Comparison of ENCODE assay signal across 1 cellular context in the genomic region with DNA sequence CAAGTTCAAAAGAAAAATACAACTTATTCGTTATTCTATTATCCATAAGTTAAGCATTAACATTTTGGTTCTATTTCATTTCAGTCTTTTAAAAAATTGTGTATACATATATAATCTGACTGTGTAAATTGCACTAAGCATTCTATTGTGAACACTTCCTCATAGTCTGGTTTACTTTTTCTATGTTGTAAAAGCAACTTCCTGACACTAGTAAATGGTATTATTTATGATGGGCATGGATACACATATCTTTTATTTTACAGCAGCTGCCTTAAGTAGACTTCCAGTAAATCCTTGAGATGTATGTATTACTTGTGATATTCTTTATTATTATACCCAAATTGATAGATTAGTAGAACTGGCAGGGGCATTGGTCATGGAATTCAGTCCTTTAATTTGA.
TF ChIP-seq lines count a peak whose summit lies in the region.

No MANE protein-coding gene starts in this region.

TF ChIP-seq in K562, 482 proteins besides CTCF, POLR2A, EP300 and RAD21 (continued from another document):
- no peak for TF ChIP-seq CC2D1A (IDR thresholded peaks at IDR 0.05)
- TF ChIP-seq RBM22 (IDR thresholded peaks at IDR 0.05; ENCODE audit: low read depth, low read length, poor library complexity, severe bottlenecking), result no peak
- no peak for TF ChIP-seq HOXB6 (CRISPR knock-in tag; IDR thresholded peaks at IDR 0.05; ENCODE audit: borderline replicate concordance)
- TF ChIP-seq MTA2 (IDR thresholded peaks at IDR 0.05; ENCODE audit: low read depth), result no peak
- TF ChIP-seq, protein P1, sequence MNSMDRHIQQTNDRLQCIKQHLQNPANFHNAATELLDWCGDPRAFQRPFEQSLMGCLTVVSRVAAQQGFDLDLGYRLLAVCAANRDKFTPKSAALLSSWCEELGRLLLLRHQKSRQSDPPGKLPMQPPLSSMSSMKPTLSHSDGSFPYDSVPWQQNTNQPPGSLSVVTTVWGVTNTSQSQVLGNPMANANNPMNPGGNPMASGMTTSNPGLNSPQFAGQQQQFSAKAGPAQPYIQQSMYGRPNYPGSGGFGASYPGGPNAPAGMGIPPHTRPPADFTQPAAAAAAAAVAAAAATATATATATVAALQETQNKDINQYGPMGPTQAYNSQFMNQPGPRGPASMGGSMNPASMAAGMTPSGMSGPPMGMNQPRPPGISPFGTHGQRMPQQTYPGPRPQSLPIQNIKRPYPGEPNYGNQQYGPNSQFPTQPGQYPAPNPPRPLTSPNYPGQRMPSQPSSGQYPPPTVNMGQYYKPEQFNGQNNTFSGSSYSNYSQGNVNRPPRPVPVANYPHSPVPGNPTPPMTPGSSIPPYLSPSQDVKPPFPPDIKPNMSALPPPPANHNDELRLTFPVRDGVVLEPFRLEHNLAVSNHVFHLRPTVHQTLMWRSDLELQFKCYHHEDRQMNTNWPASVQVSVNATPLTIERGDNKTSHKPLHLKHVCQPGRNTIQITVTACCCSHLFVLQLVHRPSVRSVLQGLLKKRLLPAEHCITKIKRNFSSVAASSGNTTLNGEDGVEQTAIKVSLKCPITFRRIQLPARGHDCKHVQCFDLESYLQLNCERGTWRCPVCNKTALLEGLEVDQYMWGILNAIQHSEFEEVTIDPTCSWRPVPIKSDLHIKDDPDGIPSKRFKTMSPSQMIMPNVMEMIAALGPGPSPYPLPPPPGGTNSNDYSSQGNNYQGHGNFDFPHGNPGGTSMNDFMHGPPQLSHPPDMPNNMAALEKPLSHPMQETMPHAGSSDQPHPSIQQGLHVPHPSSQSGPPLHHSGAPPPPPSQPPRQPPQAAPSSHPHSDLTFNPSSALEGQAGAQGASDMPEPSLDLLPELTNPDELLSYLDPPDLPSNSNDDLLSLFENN (IDR thresholded peaks at IDR 0.05; ENCODE audit: low read depth in 2 of 2, low read length in 2 of 2), result no peak
- TF ChIP-seq, protein P2, sequence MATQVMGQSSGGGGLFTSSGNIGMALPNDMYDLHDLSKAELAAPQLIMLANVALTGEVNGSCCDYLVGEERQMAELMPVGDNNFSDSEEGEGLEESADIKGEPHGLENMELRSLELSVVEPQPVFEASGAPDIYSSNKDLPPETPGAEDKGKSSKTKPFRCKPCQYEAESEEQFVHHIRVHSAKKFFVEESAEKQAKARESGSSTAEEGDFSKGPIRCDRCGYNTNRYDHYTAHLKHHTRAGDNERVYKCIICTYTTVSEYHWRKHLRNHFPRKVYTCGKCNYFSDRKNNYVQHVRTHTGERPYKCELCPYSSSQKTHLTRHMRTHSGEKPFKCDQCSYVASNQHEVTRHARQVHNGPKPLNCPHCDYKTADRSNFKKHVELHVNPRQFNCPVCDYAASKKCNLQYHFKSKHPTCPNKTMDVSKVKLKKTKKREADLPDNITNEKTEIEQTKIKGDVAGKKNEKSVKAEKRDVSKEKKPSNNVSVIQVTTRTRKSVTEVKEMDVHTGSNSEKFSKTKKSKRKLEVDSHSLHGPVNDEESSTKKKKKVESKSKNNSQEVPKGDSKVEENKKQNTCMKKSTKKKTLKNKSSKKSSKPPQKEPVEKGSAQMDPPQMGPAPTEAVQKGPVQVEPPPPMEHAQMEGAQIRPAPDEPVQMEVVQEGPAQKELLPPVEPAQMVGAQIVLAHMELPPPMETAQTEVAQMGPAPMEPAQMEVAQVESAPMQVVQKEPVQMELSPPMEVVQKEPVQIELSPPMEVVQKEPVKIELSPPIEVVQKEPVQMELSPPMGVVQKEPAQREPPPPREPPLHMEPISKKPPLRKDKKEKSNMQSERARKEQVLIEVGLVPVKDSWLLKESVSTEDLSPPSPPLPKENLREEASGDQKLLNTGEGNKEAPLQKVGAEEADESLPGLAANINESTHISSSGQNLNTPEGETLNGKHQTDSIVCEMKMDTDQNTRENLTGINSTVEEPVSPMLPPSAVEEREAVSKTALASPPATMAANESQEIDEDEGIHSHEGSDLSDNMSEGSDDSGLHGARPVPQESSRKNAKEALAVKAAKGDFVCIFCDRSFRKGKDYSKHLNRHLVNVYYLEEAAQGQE (CRISPR knock-in tag; IDR thresholded peaks at IDR 0.05; ENCODE audit: low read depth), result no peak
- TF ChIP-seq, protein P3, sequence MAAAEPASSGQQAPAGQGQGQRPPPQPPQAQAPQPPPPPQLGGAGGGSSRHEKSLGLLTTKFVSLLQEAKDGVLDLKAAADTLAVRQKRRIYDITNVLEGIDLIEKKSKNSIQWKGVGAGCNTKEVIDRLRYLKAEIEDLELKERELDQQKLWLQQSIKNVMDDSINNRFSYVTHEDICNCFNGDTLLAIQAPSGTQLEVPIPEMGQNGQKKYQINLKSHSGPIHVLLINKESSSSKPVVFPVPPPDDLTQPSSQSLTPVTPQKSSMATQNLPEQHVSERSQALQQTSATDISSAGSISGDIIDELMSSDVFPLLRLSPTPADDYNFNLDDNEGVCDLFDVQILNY (CRISPR knock-in tag; IDR thresholded peaks at IDR 0.05), result no peak
- no peak for TF ChIP-seq SRSF9 (IDR thresholded peaks at IDR 0.05; ENCODE audit: borderline replicate concordance, low read depth, low read length)
- TF ChIP-seq, protein P4, sequence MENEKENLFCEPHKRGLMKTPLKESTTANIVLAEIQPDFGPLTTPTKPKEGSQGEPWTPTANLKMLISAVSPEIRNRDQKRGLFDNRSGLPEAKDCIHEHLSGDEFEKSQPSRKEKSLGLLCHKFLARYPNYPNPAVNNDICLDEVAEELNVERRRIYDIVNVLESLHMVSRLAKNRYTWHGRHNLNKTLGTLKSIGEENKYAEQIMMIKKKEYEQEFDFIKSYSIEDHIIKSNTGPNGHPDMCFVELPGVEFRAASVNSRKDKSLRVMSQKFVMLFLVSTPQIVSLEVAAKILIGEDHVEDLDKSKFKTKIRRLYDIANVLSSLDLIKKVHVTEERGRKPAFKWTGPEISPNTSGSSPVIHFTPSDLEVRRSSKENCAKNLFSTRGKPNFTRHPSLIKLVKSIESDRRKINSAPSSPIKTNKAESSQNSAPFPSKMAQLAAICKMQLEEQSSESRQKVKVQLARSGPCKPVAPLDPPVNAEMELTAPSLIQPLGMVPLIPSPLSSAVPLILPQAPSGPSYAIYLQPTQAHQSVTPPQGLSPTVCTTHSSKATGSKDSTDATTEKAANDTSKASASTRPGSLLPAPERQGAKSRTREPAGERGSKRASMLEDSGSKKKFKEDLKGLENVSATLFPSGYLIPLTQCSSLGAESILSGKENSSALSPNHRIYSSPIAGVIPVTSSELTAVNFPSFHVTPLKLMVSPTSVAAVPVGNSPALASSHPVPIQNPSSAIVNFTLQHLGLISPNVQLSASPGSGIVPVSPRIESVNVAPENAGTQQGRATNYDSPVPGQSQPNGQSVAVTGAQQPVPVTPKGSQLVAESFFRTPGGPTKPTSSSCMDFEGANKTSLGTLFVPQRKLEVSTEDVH (IDR thresholded peaks at IDR 0.05; ENCODE audit: low read depth, partially characterized antibody), result no peak
- TF ChIP-seq, protein P5, sequence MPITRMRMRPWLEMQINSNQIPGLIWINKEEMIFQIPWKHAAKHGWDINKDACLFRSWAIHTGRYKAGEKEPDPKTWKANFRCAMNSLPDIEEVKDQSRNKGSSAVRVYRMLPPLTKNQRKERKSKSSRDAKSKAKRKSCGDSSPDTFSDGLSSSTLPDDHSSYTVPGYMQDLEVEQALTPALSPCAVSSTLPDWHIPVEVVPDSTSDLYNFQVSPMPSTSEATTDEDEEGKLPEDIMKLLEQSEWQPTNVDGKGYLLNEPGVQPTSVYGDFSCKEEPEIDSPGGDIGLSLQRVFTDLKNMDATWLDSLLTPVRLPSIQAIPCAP (CRISPR knock-in tag; IDR thresholded peaks at IDR 0.05; ENCODE audit: borderline replicate concordance), result no peak
- TF ChIP-seq TAF9B (IDR thresholded peaks at IDR 0.05; ENCODE audit: partially characterized antibody), result no peak
- no peak for TF ChIP-seq NFXL1 (CRISPR knock-in tag; IDR thresholded peaks at IDR 0.05)
- TF ChIP-seq, protein P6, sequence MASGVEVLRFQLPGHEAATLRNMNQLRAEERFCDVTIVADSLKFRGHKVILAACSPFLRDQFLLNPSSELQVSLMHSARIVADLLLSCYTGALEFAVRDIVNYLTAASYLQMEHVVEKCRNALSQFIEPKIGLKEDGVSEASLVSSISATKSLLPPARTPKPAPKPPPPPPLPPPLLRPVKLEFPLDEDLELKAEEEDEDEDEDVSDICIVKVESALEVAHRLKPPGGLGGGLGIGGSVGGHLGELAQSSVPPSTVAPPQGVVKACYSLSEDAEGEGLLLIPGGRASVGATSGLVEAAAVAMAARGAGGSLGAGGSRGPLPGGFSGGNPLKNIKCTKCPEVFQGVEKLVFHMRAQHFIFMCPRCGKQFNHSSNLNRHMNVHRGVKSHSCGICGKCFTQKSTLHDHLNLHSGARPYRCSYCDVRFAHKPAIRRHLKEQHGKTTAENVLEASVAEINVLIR (CRISPR knock-in tag; IDR thresholded peaks at IDR 0.05), result no peak
- TF ChIP-seq MYNN (IDR thresholded peaks at IDR 0.05), result no peak
- TF ChIP-seq MYNN (CRISPR knock-in tag; IDR thresholded peaks at IDR 0.05), result no peak
